26 cellular contexts compared by ENCODE assay signal in genomic region chr6:136566851-136567250, GRCh38. TPM values are rescaled to one million over a fixed set of nuclear protein-coding genes. Genes with fewer than 3 reads are reported as not detected.
DNase-seq lines count a peak whose midpoint lies in the region; ATAC-seq, FAIRE-seq and TF ChIP-seq lines count a peak whose summit lies in the region.
"Had no signal": no experiment of that assay in that cellular context is flagged by ENCODE, and none has a peak within 500 bp of the region (broad histone marks: within the 10 kb centered on the region; RNA-seq: fewer than 3 reads in every experiment).

No MANE protein-coding gene starts in this region.

- no peak overlapping the region; the same call in 1 of the 2 replicates for H3K4me3 ChIP-seq in Jurkat, Clone E6-1 (ENCODE audit: low read length)
- H3K4me3 ChIP-seq in K562 (no peak overlapping the region), pancreas (no peak overlapping the region), psoas muscle (no peak overlapping the region)
- H3K4me3 ChIP-seq: dorsolateral prefrontal cortex, gastroesophageal sphincter, HAP-1, SJCRH30, upper lobe of left lung had no signal

- POLR2A ChIA-PET in K562 (lab: Yijun Ruan, JAX), result interaction anchor here (0.9 to 1.0 kb wide), 2 partner anchors 11 to 15 kb away, joined by 3 read pairs; no protein-coding TSS in a partner anchor

- H3K36me3 ChIP-seq in K562 (ENCODE audit: control insufficient read depth, insufficient read depth, low read length) (peaks cover 18% of the 10 kb centered on the region; the same call in 2 of the 3 replicates), pancreas (no peaks in the 10 kb centered on the region), psoas muscle (ENCODE audit: insufficient read depth in 1 of 2, low read depth in 1 of 2) (peaks cover 0 to 6% of the 10 kb centered on the region in 2 donors)
- H3K36me3 ChIP-seq: HAP-1 had no signal

- 8% methylated on average over 2 of the region's 2 CpGs for WGBS in K562 (ENCODE audit: insufficient coverage, low coverage, missing lambda C conversion rate)
- 37 to 42% methylated on average over 2 of the region's 2 CpGs for WGBS in pancreas, 2 donors
- 54 to 73% (median 64%) methylated on average over 2 of the region's 2 CpGs for WGBS in psoas muscle, 3 donors

- H3K4me1 ChIP-seq in K562 (replicated peaks in 1 of 2; ENCODE audit: control insufficient read depth in 2 of 2, insufficient read depth in 2 of 2, low read length in 2 of 2) (peaks cover 0 to 36% of the 10 kb centered on the region in 2 experiments; a peak in 4 of 5 replicates), pancreas (peaks cover 22 to 45% (median 40%) of the 10 kb centered on the region in 3 donors), psoas muscle (no peaks in the 10 kb centered on the region)
- H3K4me1 ChIP-seq: gastroesophageal sphincter, HAP-1, SJCRH30, upper lobe of left lung had no signal

- intact Hi-C loops in K562 (cut with micrococcal nuclease) (no loop called here), pancreas (cut with DNase I) (no loop called here), psoas muscle (cut with DNase I) (no loop called here)

- no peaks in the 10 kb centered on the region for H3K9me1 ChIP-seq in K562 (ENCODE audit: control insufficient read depth, insufficient read depth, low read length)

- H3K4me2 ChIP-seq in K562 (ENCODE audit: insufficient read depth, low read length), result no peak overlapping the region
- H3K4me2 ChIP-seq: KMS-11 had no signal

- no peaks in the 10 kb centered on the region for H4K20me1 ChIP-seq in K562 (replicated peaks; ENCODE audit: control insufficient read depth, insufficient read depth, low read length)

- H3K9me3 ChIP-seq in K562 (replicated peaks; ENCODE audit: control insufficient read depth, insufficient read depth, low read depth, low read length) (peaks cover 5% of the 10 kb centered on the region), pancreas (no peaks in the 10 kb centered on the region), psoas muscle (peaks cover 6% of the 10 kb centered on the region)
- H3K9me3 ChIP-seq: gastroesophageal sphincter, SJCRH30, upper lobe of left lung had no signal

- H2AFZ ChIP-seq in K562 (ENCODE audit: low read depth, low read length), result no peak overlapping the region

- H3K79me2 ChIP-seq in K562 (ENCODE audit: control insufficient read depth, insufficient read depth, low read length), result no peaks in the 10 kb centered on the region

- TF ChIP-seq RAD21 in K562 (CRISPR knock-in tag; conservative IDR thresholded peaks at IDR 0.05 in 1 of 2, IDR thresholded peaks at IDR 0.05 in 1 of 2), result peak in 1 of 2 experiments; percentile 14; a peak in 1 of 4 replicates

- TF ChIP-seq POLR2A in K562 (conservative IDR thresholded peaks at IDR 0.05), result no peak

- H3K9ac ChIP-seq in K562 (ENCODE audit: insufficient read depth in 1 of 2, low read depth in 2 of 2, low read length in 2 of 2), result no peak overlapping the region
- H3K9ac ChIP-seq: KMS-11 had no signal

- CTCF ChIA-PET in K562 (lab: Yijun Ruan, JAX; ENCODE audit: low intra/inter-chr PET ratio), result no interaction called here

- no peaks in the 10 kb centered on the region for H3K27me3 ChIP-seq in K562 (ENCODE audit: control insufficient read depth in 2 of 2, insufficient read depth in 2 of 2, low read length in 2 of 2)
- no peaks in the 10 kb centered on the region for H3K27me3 ChIP-seq in pancreas
- H3K27me3 ChIP-seq in psoas muscle (ENCODE audit: insufficient read depth in 3 of 3, low read length in 2 of 3), result no peaks in the 10 kb centered on the region
- H3K27me3 ChIP-seq: dorsolateral prefrontal cortex, gastroesophageal sphincter, neutrophil, SJCRH30, upper lobe of left lung had no signal

- FAIRE-seq in K562 (lab: Jason Lieb, UNC) (no peak), pancreas (lab: Jason Lieb, UNC) (peak; percentile 57)

- BruUV-seq in K562 (replicated peaks; lab: Mats Ljungman, UMichigan), result no TSS peak

- peak; percentile 88 for DNase-seq in Jurkat, Clone E6-1 (ENCODE audit: low read depth, low spot score)
- peak; percentile 25 to 61 for DNase-seq in NOMO-1 (lab: John Stamatoyannopoulos, UW; ENCODE audit: unreplicated experiment in 2 of 2)
- peak in 1 of 4 experiments; percentile 18 for DNase-seq in K562 (ENCODE audit: extremely low read depth in 1 of 4, low spot score in 3 of 4)
- no peak for DNase-seq in pancreas
- DNase-seq in GM20000 (ENCODE audit: low spot score), result no peak
- DNase-seq in cerebellum (ENCODE audit: low spot score), result no peak
- no peak for DNase-seq in psoas muscle
- DNase-seq: activated CD4-positive, alpha-beta T cell treated with anti-CD3 and anti-CD28 coated beads for 1 hour; activated CD8-positive, alpha-beta T cell treated with anti-CD3 and anti-CD28 coated beads for 36 hours; activated effector memory CD4-positive, alpha-beta T cell treated with anti-CD3 and anti-CD28 coated beads, Interleukin-2, amount 50 U/mL, for 16 hours; C1 segment of cervical spinal cord; central memory CD4-positive, alpha-beta T cell; DMS79 treated with DMSO at 0.1 percent for 48 hours; dorsolateral prefrontal cortex; hippocampal formation; NCI-H1092 treated with DMSO at 0.1 percent for 48 hours; NCI-H187 treated with DMSO at 0.1 percent for 48 hours; NCI-H524 treated with DMSO at 0.1 percent for 48 hours; NK-92 treated with Interleukin-12 subunit alpha and Interleukin-12 subunit beta, amount 100 ng/mL, for 24 hours; SJCRH30; upper lobe of left lung had no signal

- TF ChIP-seq CTCF in K562 (IDR thresholded peaks at IDR 0.05 in 2 of 3, conservative IDR thresholded peaks at IDR 0.05 in 1 of 3; ENCODE audit: insufficient read depth in 2 of 3, low read depth in 1 of 3, low read length in 3 of 3) (no peak), pancreas (IDR thresholded peaks at IDR 0.05) (no peak), GM20000 (IDR thresholded peaks at IDR 0.05; ENCODE audit: extremely low read depth, missing control alignments) (no peak), psoas muscle (IDR thresholded peaks at IDR 0.05) (no peak)

- in situ Hi-C loops in K562 (cut with MboI), result no loop called here

- H3K27ac ChIP-seq in K562 (ENCODE audit: extremely low read depth, low read depth, low read length) (peak overlapping the region; percentile 53; the same call in 2 of the 3 replicates), pancreas (peak overlapping the region in 2 of 4 donors; percentile 1 to 51), psoas muscle (no peak overlapping the region)
- H3K27ac ChIP-seq: dorsolateral prefrontal cortex, gastroesophageal sphincter, KMS-11, SJCRH30, upper lobe of left lung had no signal

- TF ChIP-seq EP300 in K562 (IDR thresholded peaks at IDR 0.05; ENCODE audit: low read length), result peak; percentile 43; the same call in 1 of the 2 replicates

- ATAC-seq in K562 (peak; percentile 54; the same call in 2 of the 3 replicates), pancreas (peak in 3 of 4 donors; percentile 31 to 48 (median 34)), esophagus mucosa (no peak), psoas muscle (no peak)
- ATAC-seq: activated CD8-positive, alpha-beta T cell treated with anti-CD3 and anti-CD28 coated beads for 36 hours; gastroesophageal sphincter had no signal

TF ChIP-seq in K562, 482 proteins besides CTCF, POLR2A, EP300 and RAD21 (continues in another document):
- TF ChIP-seq CC2D1A (IDR thresholded peaks at IDR 0.05) (no peak), ZNF311 (CRISPR knock-in tag; IDR thresholded peaks at IDR 0.05) (peak; percentile 39; the same call in 1 of the 2 replicates), RNF2 (IDR thresholded peaks at IDR 0.05) (peak; percentile 33; the same call in 1 of the 2 replicates), ZNF57 (CRISPR knock-in tag; IDR thresholded peaks at IDR 0.05) (no peak), THRA (IDR thresholded peaks at IDR 0.05) (no peak)

RNA-seq across cellular contexts. Expression of gene MAP7, which starts 16.6 kb away (rescaled TPM):
- 1.5 TPM for polyA plus RNA-seq in Jurkat, Clone E6-1 (2012; ENCODE audit: insufficient read depth, insufficient read length)
- total RNA-seq in K562 (2011; cell fraction: chromatin; rRNA removed; ENCODE audit: low replicate concordance), result 0.67 and 1.5 TPM in 2 replicates
- 0.50 and 0.53 TPM in 2 replicates for total RNA-seq in K562 (2011; cell fraction: nucleolus; rRNA removed)
- 0.88 and 0.99 TPM in 2 replicates for total RNA-seq in K562 (2011; cell fraction: nucleoplasm; rRNA removed)
- total RNA-seq in K562 (2014; rRNA removed) (6.6 and 7.5 TPM in 2 replicates), K562 (2014; rRNA removed; fragmentation: Illumina TruSeq; extraction: Trizol) (3.9 and 4.2 TPM in 2 replicates), K562 (2015; rRNA removed; fragmentation: Illumina TruSeq; extraction: Trizol) (7.6 and 7.7 TPM in 2 replicates), K562 (2021) (6.1 and 7.4 TPM in 2 replicates), pancreas (10 to 100 TPM; 23.7 to 37.9 (median 27.6) TPM), cerebellum (7.9 TPM), esophagus mucosa (29.9 TPM), psoas muscle (under 1 TPM; 0.32 to 0.94 (median 0.62) TPM)
- polyA plus RNA-seq in K562 (2011; rRNA removed) (1.0 and 1.3 TPM in 2 replicates), K562 (2014; fragmentation: Illumina TruSeq; extraction: Trizol) (6.7 and 6.9 TPM in 2 replicates), K562 (2014; fragmentation: Nextera tagmentation; extraction: Ambion mirVana) (1 to 10 TPM in 1 of 2 experiments, under 1 TPM in 1; 0.76 to 1.1 TPM), K562 (2014; rRNA removed) (3.9 and 4.4 TPM in 2 replicates), pancreas (10 to 100 TPM; 10.7 to 12.9 TPM), psoas muscle (under 1 TPM; 0.10 to 0.20 (median 0.10) TPM)
- 0.59 and 0.78 TPM in 2 replicates for polyA plus RNA-seq in K562 (2011; cell fraction: cytosol; rRNA removed)
- polyA plus RNA-seq in K562 (2011; cell fraction: nucleus; rRNA removed), result 0.93 and 1.6 TPM in 2 replicates
- 9.3 and 9.7 TPM in 2 replicates for polyA plus RNA-seq in K562 (2012)
- 0.78 and 1.2 TPM in 2 replicates for polyA minus RNA-seq in K562 (2011; rRNA and poly(A)+ RNA removed)
- polyA minus RNA-seq in K562 (2011; cell fraction: cytosol; rRNA and poly(A)+ RNA removed), result 1.5 and 1.6 TPM in 2 replicates
- 0.67 TPM in 2 replicates for polyA minus RNA-seq in K562 (2011; cell fraction: nucleus; rRNA and poly(A)+ RNA removed)

Comparison
In these comparisons a context has a peak if more than half of its experiments do, and no peak if none do; other contexts are left out.
1. DNase-seq: peak in Jurkat, Clone E6-1 (single experiment) and NOMO-1 (2 of 2); none in pancreas (0 of 6), GM20000 (single experiment), cerebellum (single experiment) and psoas muscle (0 of 2).
2. ATAC-seq: peak in K562 (single experiment) and pancreas (3 of 4); none in esophagus mucosa (single experiment) and psoas muscle (0 of 4).